Comparison of ENCODE assay signal across 10 cellular contexts in genomic region chr9:127945338-127945737, GRCh38.
"Had no signal": no experiment of that assay in that cellular context is flagged by ENCODE, and none has a peak within 500 bp of the region (broad histone marks: within the 10 kb centered on the region; RNA-seq: fewer than 3 reads in every experiment).

No MANE protein-coding gene starts in this region.

- FAIRE-seq: TTC549 had no signal

- H3K9me3 ChIP-seq: body of pancreas, left lung, transverse colon had no signal

- DNase-seq: activated CD4-positive, alpha-beta T cell treated with anti-CD3 and anti-CD28 coated beads, Interleukin-2, amount 50 U/mL, for 1 hour; activated gamma-delta T cell treated with Interleukin-2 at 50 U/mL for 16 hours; activated T-cell treated with anti-CD3 and anti-CD28 coated beads, Interleukin-2, amount 50 U/mL, for 4 hours; body of pancreas; foreskin keratinocyte; mesendoderm; stimulated activated CD4-positive, alpha-beta T cell treated with anti-CD3 and anti-CD28 coated beads, Interleukin-4, amount 100 ng/mL, for 24 hours; transverse colon had no signal

- H3K4me3 Mint-ChIP-seq: activated T-cell treated with anti-CD3 and anti-CD28 coated beads, Interleukin-2, amount 50 U/mL, for 4 hours had no signal

- H3K4me1 ChIP-seq: foreskin keratinocyte had no signal

- H3K4me3 ChIP-seq: body of pancreas, left lung, transverse colon had no signal

- ATAC-seq: activated T-cell treated with anti-CD3 and anti-CD28 coated beads, Interleukin-2, amount 50 U/mL, for 4 hours; body of pancreas; foreskin keratinocyte; left lung had no signal

- H3K27me3 ChIP-seq: body of pancreas, foreskin keratinocyte, left lung, transverse colon had no signal

- H3K27ac ChIP-seq: foreskin keratinocyte, left lung, transverse colon had no signal
